Comparison of ENCODE assay signal across 8 cellular contexts in the genomic region with DNA sequence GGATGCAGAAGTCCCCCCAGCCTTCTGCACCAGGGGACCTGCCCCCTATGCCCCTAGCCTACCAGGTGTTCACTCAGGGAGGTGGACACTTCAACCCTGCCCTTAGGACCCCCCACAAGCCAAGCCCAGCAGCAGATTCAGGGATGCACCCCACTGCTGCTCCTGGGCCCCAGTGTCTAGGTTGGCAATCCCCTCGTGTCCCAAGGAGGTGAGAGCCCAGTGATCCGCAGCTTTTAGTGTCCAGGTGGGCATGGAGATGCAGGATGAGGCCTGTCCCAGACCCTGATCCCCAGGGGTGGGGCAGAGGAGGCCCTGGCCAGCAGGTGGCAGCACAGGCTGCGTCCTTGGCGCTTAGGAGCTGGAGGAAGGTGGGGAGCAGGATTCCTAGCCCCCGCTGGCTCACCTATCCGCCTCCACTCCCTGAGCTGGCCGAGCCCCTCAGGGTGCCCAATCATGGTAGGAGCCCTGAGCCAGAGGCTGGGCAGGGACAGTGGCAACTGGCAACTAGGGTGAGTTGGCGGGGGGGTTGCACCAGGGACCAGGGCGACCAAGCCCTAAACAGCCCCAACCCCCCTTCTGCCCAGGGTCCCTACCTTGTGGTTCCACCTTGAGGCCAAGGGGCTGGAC. TPM values are rescaled to one million over a fixed set of nuclear protein-coding genes. Genes with fewer than 3 reads are reported as not detected.
A peak's percentile ranks its signal among the peaks of the same experiment; 100 is the strongest.
DNase-seq lines count a peak whose midpoint lies in the region; ATAC-seq, FAIRE-seq and TF ChIP-seq lines count a peak whose summit lies in the region.

No MANE protein-coding gene starts in this region.

- FAIRE-seq in HepG2 (lab: Jason Lieb, UNC) = peak; percentile 46

- H3K36me3 Mint-ChIP-seq in chondrocyte (ENCODE audit: low read depth) = no peaks in the 10 kb centered on the region

- H3K79me2 ChIP-seq in DND-41 (ENCODE audit: insufficient read depth, low read length) = no peaks in the 10 kb centered on the region
- H3K79me2 ChIP-seq in Karpas-422 (ENCODE audit: low read length) = no peaks in the 10 kb centered on the region
- H3K79me2 ChIP-seq in HepG2 (ENCODE audit: insufficient read depth, low read length) = peaks cover 4% of the 10 kb centered on the region

- intact Hi-C loops in HepG2 (cut with micrococcal nuclease; ENCODE audit: unreplicated experiment) = loop anchor here (1.0 kb wide), 1 partner anchor 28 kb away; no protein-coding TSS in a partner anchor

- TF ChIP-seq EP300 in HepG2 (IDR thresholded peaks at IDR 0.05; ENCODE audit: low read depth in 2 of 2, low read length in 2 of 2) (no peak), HepG2 (CRISPR knock-in tag; IDR thresholded peaks at IDR 0.05; ENCODE audit: borderline replicate concordance) (no peak)

- H3K4me2 ChIP-seq in DND-41 (ENCODE audit: insufficient read depth, low read length) (no peak overlapping the region), Karpas-422 (ENCODE audit: low read depth, low read length, poor library complexity, severe bottlenecking) (peak overlapping the region; percentile 79), HepG2 (ENCODE audit: low read depth, low read length) (peak overlapping the region; percentile 73)

- 0 out of 2 replicates have a peak, but pooled peaks cover 10% of the 10 kb centered on the region for H4K20me1 ChIP-seq in DND-41 (ENCODE audit: insufficient read depth, low read length)
- H4K20me1 ChIP-seq in Karpas-422 (ENCODE audit: insufficient read depth, low read depth, low read length) = no peaks in the 10 kb centered on the region
- no peaks in the 10 kb centered on the region for H4K20me1 ChIP-seq in HepG2 (ENCODE audit: insufficient read depth, low read length)

- H3K27me3 ChIP-seq in DND-41 (ENCODE audit: insufficient read depth, low read length, poor library complexity) = no peaks in the 10 kb centered on the region
- H3K27me3 ChIP-seq in Karpas-422 (ENCODE audit: low read length) = no peaks in the 10 kb centered on the region
- H3K27me3 ChIP-seq in HepG2 (ENCODE audit: control insufficient read depth in 1 of 2, insufficient read depth in 2 of 2, low read length in 2 of 2) = no peaks in the 10 kb centered on the region

- H3K4me1 Mint-ChIP-seq in chondrocyte (ENCODE audit: low read depth) = peaks cover 33% of the 10 kb centered on the region

- peak; percentile 63 for DNase-seq in DND-41
- peak; percentile 84 for DNase-seq in Karpas-422
- DNase-seq in chondrocyte (ENCODE audit: low spot score) = peak; percentile 84
- DNase-seq in HepG2 (ENCODE audit: low spot score) = peak; percentile 51
- peak; percentile 51 for DNase-seq in stimulated activated CD8-positive, alpha-beta memory T cell treated with anti-CD3 and anti-CD28 coated beads, Interleukin-15, amount 100 ng/mL, for 1 hour (ENCODE audit: low read depth)

- TF ChIP-seq CTCF in DND-41 (IDR thresholded peaks at IDR 0.05; ENCODE audit: borderline replicate concordance, extremely low read depth, low read length, poor library complexity, severe bottlenecking) = peak; percentile 98
- TF ChIP-seq CTCF in WI38 (IDR thresholded peaks at IDR 0.05; ENCODE audit: low read depth, low read length) = peak; percentile 93
- peak; percentile 95 for TF ChIP-seq CTCF in chondrocyte (IDR thresholded peaks at IDR 0.05)
- TF ChIP-seq CTCF in HepG2 (CRISPR knock-in tag; IDR thresholded peaks at IDR 0.05) = peak; percentile 99

- 50% methylated on average over 2 of the region's 9 CpGs for WGBS in HepG2 (ENCODE audit: low lambda C conversion rate)

- peak; percentile 93 for TF ChIP-seq RAD21 in HepG2 (CRISPR knock-in tag; IDR thresholded peaks at IDR 0.05)

- H3K9me3 Mint-ChIP-seq in chondrocyte (ENCODE audit: low read depth) = no peaks in the 10 kb centered on the region

- ATAC-seq in DND-41 (ENCODE audit: insufficient read depth, low read depth) (peak; percentile 70), HepG2 (peak; percentile 82), GM21447 (IDR thresholded peaks at IDR 0.05; ENCODE audit: unreplicated experiment) (no peak), GM21786 (IDR thresholded peaks at IDR 0.05; ENCODE audit: unreplicated experiment) (no peak)

- H3K4me1 ChIP-seq in DND-41 (ENCODE audit: insufficient read depth, low read length) (peaks cover 8% of the 10 kb centered on the region; the same call in 1 of the 2 replicates), Karpas-422 (ENCODE audit: low read length) (peaks cover 34% of the 10 kb centered on the region), HepG2 (ENCODE audit: insufficient read depth, low read length) (peaks cover 39% of the 10 kb centered on the region)

- H3K9ac ChIP-seq in DND-41 (ENCODE audit: low read depth, low read length) (no peak overlapping the region), Karpas-422 (ENCODE audit: low read length) (peak overlapping the region; percentile 71; the same call in 1 of the 2 replicates), HepG2 (ENCODE audit: insufficient read depth, low read depth, low read length) (peak overlapping the region; percentile 38; the same call in 1 of the 2 replicates)

- H3K9me3 ChIP-seq in DND-41 (ENCODE audit: insufficient read depth, low read length, severe bottlenecking) (no peaks in the 10 kb centered on the region), Karpas-422 (ENCODE audit: low read length) (no peaks in the 10 kb centered on the region), HepG2 (ENCODE audit: low read length) (no peaks in the 10 kb centered on the region)

- H3K4me3 ChIP-seq in DND-41 (ENCODE audit: low read depth in 1 of 2, low read length in 2 of 2) (no peak overlapping the region), Karpas-422 (ENCODE audit: low read length) (no peak overlapping the region), WI38 (ENCODE audit: low read depth, low read length) (no peak overlapping the region), HepG2 (replicated peaks in 1 of 3; ENCODE audit: insufficient read depth in 1 of 3, low read depth in 2 of 3, low read length in 3 of 3) (peak overlapping the region in 2 of 3 experiments; percentile 26 to 59; a peak in 4 of 6 replicates)

- no peaks in the 10 kb centered on the region for H3K27me3 Mint-ChIP-seq in chondrocyte (ENCODE audit: low read depth)

- BruUV-seq in HepG2 (replicated peaks; lab: Mats Ljungman, UMichigan) = no TSS peak

- CTCF ChIA-PET in HepG2 (lab: Yijun Ruan, JAX; ENCODE audit: low intra/inter-chr PET ratio, low total read pairs) = interaction anchor here (0.9 to 3.0 kb wide), 4 partner anchors 19 to 31 kb away, joined by 3 to 38 read pairs (median 4); no protein-coding TSS in a partner anchor

- H3K36me3 ChIP-seq in DND-41 (ENCODE audit: insufficient read depth, low read length) = no peaks in the 10 kb centered on the region
- no peaks in the 10 kb centered on the region for H3K36me3 ChIP-seq in Karpas-422 (ENCODE audit: insufficient read depth, low read length)
- peaks cover 0 to 10% of the 10 kb centered on the region in 2 experiments; a peak in 3 of 5 replicates for H3K36me3 ChIP-seq in HepG2 (replicated peaks in 1 of 2; ENCODE audit: control insufficient read depth in 1 of 2, insufficient read depth in 2 of 2, low read length in 2 of 2)

- H3K9me2 ChIP-seq in Karpas-422 (replicated peaks; ENCODE audit: insufficient read depth, low read length) = no peaks in the 10 kb centered on the region

- POLR2A ChIA-PET in HepG2 (lab: Yijun Ruan, JAX) = interaction anchor here (1.2 to 3.1 kb wide), 3 partner anchors 10 to 23 kb away, joined by 3 to 24 read pairs (median 7); partner anchors contain the start of gene TRMT61A

- H2AFZ ChIP-seq in DND-41 (ENCODE audit: low read depth, low read length) = no peak overlapping the region
- H2AFZ ChIP-seq in Karpas-422 (ENCODE audit: low read length) = no peak overlapping the region
- no peak overlapping the region for H2AFZ ChIP-seq in HepG2 (ENCODE audit: low read length)

- H3K27ac Mint-ChIP-seq in chondrocyte (ENCODE audit: unreplicated experiment) = no peak overlapping the region

- peak overlapping the region; percentile 19 for H3K4me3 Mint-ChIP-seq in chondrocyte (ENCODE audit: unreplicated experiment)

- TF ChIP-seq POLR2A in HepG2 (IDR thresholded peaks at IDR 0.05; ENCODE audit: insufficient read depth in 1 of 2, low read depth in 2 of 2, low read length in 2 of 2) = 0 out of 4 replicates have a peak, but pooled peaks of 1 of the 2 experiments have one; percentile 34

- in situ Hi-C loops in HepG2 (cut with HindIII; ENCODE audit: extremely low pct_ligation_motif_present, low pct_unique_long_range_greater_than_20kb) = no loop called here

- H3K27ac ChIP-seq in DND-41 (ENCODE audit: low read length) (no peak overlapping the region), Karpas-422 (ENCODE audit: low read length) (peak overlapping the region; percentile 62), HepG2 (ENCODE audit: extremely low read length, insufficient read depth, low read length) (no peak overlapping the region)

RNA-seq across cellular contexts. Expression of gene CKB, which starts 4.1 kb away (rescaled TPM):
- 30.4 and 55.2 TPM in 2 replicates for total RNA-seq in Karpas-422 (2014; rRNA removed; shearing (Covaris generic); ENCODE audit: low replicate concordance)
- total RNA-seq in chondrocyte (81.0 to 141 TPM (median 139 TPM) in 3 replicates), HepG2 (2016; rRNA removed; fragmentation: Illumina TruSeq; extraction: Trizol) (82.3 and 92.4 TPM in 2 replicates)
- 35.0 and 38.6 TPM in 2 replicates for total RNA-seq in HepG2 (2016; cell fraction: cytosol; rRNA removed; fragmentation: Illumina TruSeq; extraction: Trizol; ENCODE audit: low read depth)
- total RNA-seq in HepG2 (2016; cell fraction: insoluble cytoplasmic fraction; rRNA removed; fragmentation: Illumina TruSeq; extraction: Trizol) = 77.0 and 90.7 TPM in 2 replicates
- 39.1 and 44.5 TPM in 2 replicates for total RNA-seq in HepG2 (2016; cell fraction: membrane; rRNA removed; fragmentation: Illumina TruSeq; extraction: Trizol)
- total RNA-seq in HepG2 (2016; cell fraction: nucleus; rRNA removed; fragmentation: Illumina TruSeq; extraction: Trizol) = 55.0 and 62.1 TPM in 2 replicates
- 179 and 217 TPM in 2 replicates for polyA plus RNA-seq in HepG2 (2011; rRNA removed)
- 94.2 and 257 TPM in 2 replicates for polyA plus RNA-seq in HepG2 (2011; cell fraction: cytosol; rRNA removed)
- 634 and 1,191 TPM in 2 replicates for polyA plus RNA-seq in HepG2 (2011; cell fraction: nucleus; rRNA removed)
- 136 and 210 TPM in 2 replicates for polyA plus RNA-seq in HepG2 (2012)
- polyA plus RNA-seq in HepG2 (2016; cell fraction: cytosol; fragmentation: Illumina TruSeq; extraction: Trizol; ENCODE audit: low read depth) = 60.2 and 68.2 TPM in 2 replicates
- polyA plus RNA-seq in HepG2 (2016; cell fraction: insoluble cytoplasmic fraction; fragmentation: Illumina TruSeq; extraction: Trizol; ENCODE audit: low read depth) = 156 and 198 TPM in 2 replicates
- polyA plus RNA-seq in HepG2 (2016; cell fraction: membrane; fragmentation: Illumina TruSeq; extraction: Trizol; ENCODE audit: low read depth) = 60.4 and 60.5 TPM in 2 replicates
- polyA plus RNA-seq in HepG2 (2016; cell fraction: nucleus; fragmentation: Illumina TruSeq; extraction: Trizol; ENCODE audit: insufficient read depth, low read depth) = 164 and 170 TPM in 2 replicates
- polyA minus RNA-seq in HepG2 (2011; rRNA and poly(A)+ RNA removed; ENCODE audit: low replicate concordance) = 111 and 125 TPM in 2 replicates
- polyA minus RNA-seq in HepG2 (2011; cell fraction: cytosol; rRNA and poly(A)+ RNA removed) = 96.8 and 156 TPM in 2 replicates
- 34.2 and 39.0 TPM in 2 replicates for polyA minus RNA-seq in HepG2 (2011; cell fraction: nucleus; rRNA and poly(A)+ RNA removed)

RNA-seq across cellular contexts. Expression of gene TRMT61A, which starts 10.5 kb away (rescaled TPM):
- 8.0 and 30.8 TPM in 2 replicates for total RNA-seq in Karpas-422 (2014; rRNA removed; shearing (Covaris generic); ENCODE audit: low replicate concordance)
- total RNA-seq in chondrocyte (9.9 to 10.3 TPM (median 10.0 TPM) in 3 replicates), HepG2 (2016; rRNA removed; fragmentation: Illumina TruSeq; extraction: Trizol) (12.2 and 13.6 TPM in 2 replicates)
- total RNA-seq in HepG2 (2016; cell fraction: cytosol; rRNA removed; fragmentation: Illumina TruSeq; extraction: Trizol; ENCODE audit: low read depth) = 4.0 and 5.2 TPM in 2 replicates
- 12.4 and 14.5 TPM in 2 replicates for total RNA-seq in HepG2 (2016; cell fraction: insoluble cytoplasmic fraction; rRNA removed; fragmentation: Illumina TruSeq; extraction: Trizol)
- 8.3 and 9.6 TPM in 2 replicates for total RNA-seq in HepG2 (2016; cell fraction: membrane; rRNA removed; fragmentation: Illumina TruSeq; extraction: Trizol)
- total RNA-seq in HepG2 (2016; cell fraction: nucleus; rRNA removed; fragmentation: Illumina TruSeq; extraction: Trizol) = 10.4 and 11.7 TPM in 2 replicates
- polyA plus RNA-seq in HepG2 (2011; rRNA removed) = 6.5 and 9.8 TPM in 2 replicates
- polyA plus RNA-seq in HepG2 (2011; cell fraction: cytosol; rRNA removed) = 6.4 and 11.5 TPM in 2 replicates
- 26.1 and 31.2 TPM in 2 replicates for polyA plus RNA-seq in HepG2 (2011; cell fraction: nucleus; rRNA removed)
- 4.0 and 8.4 TPM in 2 replicates for polyA plus RNA-seq in HepG2 (2012)
- 3.9 and 4.4 TPM in 2 replicates for polyA plus RNA-seq in HepG2 (2016; cell fraction: cytosol; fragmentation: Illumina TruSeq; extraction: Trizol; ENCODE audit: low read depth)
- polyA plus RNA-seq in HepG2 (2016; cell fraction: insoluble cytoplasmic fraction; fragmentation: Illumina TruSeq; extraction: Trizol; ENCODE audit: low read depth) = 12.0 and 13.1 TPM in 2 replicates
- 6.7 and 7.2 TPM in 2 replicates for polyA plus RNA-seq in HepG2 (2016; cell fraction: membrane; fragmentation: Illumina TruSeq; extraction: Trizol; ENCODE audit: low read depth)
- 13.5 and 14.3 TPM in 2 replicates for polyA plus RNA-seq in HepG2 (2016; cell fraction: nucleus; fragmentation: Illumina TruSeq; extraction: Trizol; ENCODE audit: insufficient read depth, low read depth)
- polyA minus RNA-seq in HepG2 (2011; rRNA and poly(A)+ RNA removed; ENCODE audit: low replicate concordance) = 14.6 and 19.9 TPM in 2 replicates
- polyA minus RNA-seq in HepG2 (2011; cell fraction: cytosol; rRNA and poly(A)+ RNA removed) = 4.6 and 4.7 TPM in 2 replicates
- polyA minus RNA-seq in HepG2 (2011; cell fraction: nucleus; rRNA and poly(A)+ RNA removed) = 15.8 and 16.6 TPM in 2 replicates

RNA-seq across cellular contexts. Expression of gene BAG5, which starts 43.9 kb away (rescaled TPM):
- total RNA-seq in Karpas-422 (2014; rRNA removed; shearing (Covaris generic); ENCODE audit: low replicate concordance) = 23.1 and 32.6 TPM in 2 replicates
- total RNA-seq in chondrocyte (22.6 to 25.7 TPM (median 23.2 TPM) in 3 replicates), HepG2 (2016; rRNA removed; fragmentation: Illumina TruSeq; extraction: Trizol) (21.0 and 34.8 TPM in 2 replicates)
- 2.3 and 2.5 TPM in 2 replicates for total RNA-seq in HepG2 (2016; cell fraction: cytosol; rRNA removed; fragmentation: Illumina TruSeq; extraction: Trizol; ENCODE audit: low read depth)
- total RNA-seq in HepG2 (2016; cell fraction: insoluble cytoplasmic fraction; rRNA removed; fragmentation: Illumina TruSeq; extraction: Trizol) = 21.9 and 34.1 TPM in 2 replicates
- total RNA-seq in HepG2 (2016; cell fraction: membrane; rRNA removed; fragmentation: Illumina TruSeq; extraction: Trizol) = 11.4 and 14.2 TPM in 2 replicates
- total RNA-seq in HepG2 (2016; cell fraction: nucleus; rRNA removed; fragmentation: Illumina TruSeq; extraction: Trizol) = 14.8 and 16.2 TPM in 2 replicates
- polyA plus RNA-seq in HepG2 (2011; rRNA removed) = 3.0 and 3.5 TPM in 2 replicates
- 2.5 and 3.9 TPM in 2 replicates for polyA plus RNA-seq in HepG2 (2011; cell fraction: cytosol; rRNA removed)
- polyA plus RNA-seq in HepG2 (2011; cell fraction: nucleus; rRNA removed) = 3.3 and 3.7 TPM in 2 replicates
- 7.9 and 9.3 TPM in 2 replicates for polyA plus RNA-seq in HepG2 (2012)
- 1.0 and 1.3 TPM in 2 replicates for polyA plus RNA-seq in HepG2 (2016; cell fraction: cytosol; fragmentation: Illumina TruSeq; extraction: Trizol; ENCODE audit: low read depth)
- polyA plus RNA-seq in HepG2 (2016; cell fraction: insoluble cytoplasmic fraction; fragmentation: Illumina TruSeq; extraction: Trizol; ENCODE audit: low read depth) = 16.8 and 20.0 TPM in 2 replicates
- 5.3 and 6.2 TPM in 2 replicates for polyA plus RNA-seq in HepG2 (2016; cell fraction: membrane; fragmentation: Illumina TruSeq; extraction: Trizol; ENCODE audit: low read depth)
- polyA plus RNA-seq in HepG2 (2016; cell fraction: nucleus; fragmentation: Illumina TruSeq; extraction: Trizol; ENCODE audit: insufficient read depth, low read depth) = 13.8 and 14.6 TPM in 2 replicates
- 5.3 and 11.8 TPM in 2 replicates for polyA minus RNA-seq in HepG2 (2011; rRNA and poly(A)+ RNA removed; ENCODE audit: low replicate concordance)
- polyA minus RNA-seq in HepG2 (2011; cell fraction: cytosol; rRNA and poly(A)+ RNA removed) = 7.2 and 8.6 TPM in 2 replicates
- polyA minus RNA-seq in HepG2 (2011; cell fraction: nucleus; rRNA and poly(A)+ RNA removed) = 9.8 and 9.9 TPM in 2 replicates

RNA-seq across cellular contexts. Expression of gene COA8, which starts 44.2 kb away (rescaled TPM):
- total RNA-seq in Karpas-422 (2014; rRNA removed; shearing (Covaris generic); ENCODE audit: low replicate concordance) = 62.9 and 63.5 TPM in 2 replicates
- 39.1 to 51.9 TPM (median 50.7 TPM) in 3 replicates for total RNA-seq in chondrocyte
- 25.1 and 25.2 TPM in 2 replicates for total RNA-seq in HepG2 (2016; rRNA removed; fragmentation: Illumina TruSeq; extraction: Trizol)
- 29.4 and 38.9 TPM in 2 replicates for total RNA-seq in HepG2 (2016; cell fraction: cytosol; rRNA removed; fragmentation: Illumina TruSeq; extraction: Trizol; ENCODE audit: low read depth)
- total RNA-seq in HepG2 (2016; cell fraction: insoluble cytoplasmic fraction; rRNA removed; fragmentation: Illumina TruSeq; extraction: Trizol) = 25.7 and 29.2 TPM in 2 replicates
- total RNA-seq in HepG2 (2016; cell fraction: membrane; rRNA removed; fragmentation: Illumina TruSeq; extraction: Trizol) = 46.6 and 48.0 TPM in 2 replicates
- 11.0 and 15.0 TPM in 2 replicates for total RNA-seq in HepG2 (2016; cell fraction: nucleus; rRNA removed; fragmentation: Illumina TruSeq; extraction: Trizol)
- 10.9 and 14.0 TPM in 2 replicates for polyA plus RNA-seq in HepG2 (2011; rRNA removed)
- 10.2 and 14.5 TPM in 2 replicates for polyA plus RNA-seq in HepG2 (2011; cell fraction: cytosol; rRNA removed)
- 2.6 and 3.1 TPM in 2 replicates for polyA plus RNA-seq in HepG2 (2011; cell fraction: nucleus; rRNA removed)
- polyA plus RNA-seq in HepG2 (2012) = 25.7 and 32.6 TPM in 2 replicates
- polyA plus RNA-seq in HepG2 (2016; cell fraction: cytosol; fragmentation: Illumina TruSeq; extraction: Trizol; ENCODE audit: low read depth) = 63.7 and 73.8 TPM in 2 replicates
- 33.7 and 39.8 TPM in 2 replicates for polyA plus RNA-seq in HepG2 (2016; cell fraction: insoluble cytoplasmic fraction; fragmentation: Illumina TruSeq; extraction: Trizol; ENCODE audit: low read depth)
- 52.0 and 59.9 TPM in 2 replicates for polyA plus RNA-seq in HepG2 (2016; cell fraction: membrane; fragmentation: Illumina TruSeq; extraction: Trizol; ENCODE audit: low read depth)
- polyA plus RNA-seq in HepG2 (2016; cell fraction: nucleus; fragmentation: Illumina TruSeq; extraction: Trizol; ENCODE audit: insufficient read depth, low read depth) = 21.5 and 21.7 TPM in 2 replicates
- polyA minus RNA-seq in HepG2 (2011; rRNA and poly(A)+ RNA removed; ENCODE audit: low replicate concordance) = 4.7 and 5.1 TPM in 2 replicates
- 3.6 and 6.4 TPM in 2 replicates for polyA minus RNA-seq in HepG2 (2011; cell fraction: cytosol; rRNA and poly(A)+ RNA removed)
- 10.1 and 11.3 TPM in 2 replicates for polyA minus RNA-seq in HepG2 (2011; cell fraction: nucleus; rRNA and poly(A)+ RNA removed)

Comparison
In these comparisons a context has a peak if more than half of its experiments do, and no peak if none do; other contexts are left out.
1. ATAC-seq: peak in DND-41 (single experiment) and HepG2 (single experiment); none in GM21447 (single experiment) and GM21786 (single experiment).
2. H3K4me3 ChIP-seq: peak in HepG2 (2 of 3); none in DND-41 (0 of 2), Karpas-422 (single experiment) and WI38 (single experiment).
3. Peak in every context shown above with its lines, with median percentiles within 50 percentile points of each other: DNase-seq and CTCF ChIP-seq.